In the genomic region with DNA sequence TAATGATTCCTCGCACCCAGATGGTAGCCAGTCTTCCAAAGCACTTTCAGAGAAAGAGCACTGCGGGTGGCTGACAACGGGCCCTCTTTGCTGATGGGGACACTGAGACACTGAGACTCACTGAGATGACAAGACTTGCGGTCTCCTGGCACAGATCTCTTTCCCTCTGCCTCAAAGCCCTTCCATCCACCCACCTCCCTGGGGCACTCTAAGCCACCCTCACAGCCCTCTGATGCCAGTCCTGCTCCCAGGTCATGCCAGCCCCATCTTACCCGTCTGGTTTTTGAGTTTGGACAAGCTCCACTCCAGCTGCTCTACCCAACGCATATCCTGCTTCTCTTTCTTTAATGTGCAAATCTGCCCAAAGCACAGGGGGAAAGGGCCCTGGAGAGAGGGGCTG, we compare ENCODE assay signal across 14 cellular contexts. TPM values are rescaled to one million over a fixed set of nuclear protein-coding genes. Genes with fewer than 3 reads are reported as not detected.
DNase-seq lines count a peak whose midpoint lies in the region; TF ChIP-seq lines count a peak whose summit lies in the region.
"Not testable (repeated sequence)": the region's sequence is repeated elsewhere in the genome, so short reads cannot be mapped to it uniquely, and the experiment has no call there.
"Had no signal": no experiment of that assay in that cellular context is flagged by ENCODE, and none has a peak within 500 bp of the region (broad histone marks: within the 10 kb centered on the region; RNA-seq: fewer than 3 reads in every experiment).

No MANE protein-coding gene starts in this region.

- not testable (repeated sequence) for H3K27me3 ChIP-seq in right atrium auricular region

- H3K9me3 ChIP-seq in right atrium auricular region: not testable (repeated sequence)

- DNase-seq in CD14-positive monocyte (ENCODE audit: low spot score) (peak; percentile 26), dermis blood vessel endothelial cell (peak; percentile 2), right atrium auricular region (ENCODE audit: low spot score) (peak; percentile 23), medulla oblongata (ENCODE audit: extremely low spot score) (peak; percentile 1), pons (ENCODE audit: low spot score) (peak; percentile 0), type B pancreatic cell (ENCODE audit: extremely low spot score, unreplicated experiment) (peak; percentile 48)
- DNase-seq in activated CD4-positive, alpha-beta T cell treated with anti-CD3 and anti-CD28 coated beads, Interleukin-2, amount 10 ng/mL, durations not matched to agents 24 days and 14 days: peak; percentile 53
- peak; percentile 3 for DNase-seq in activated naive CD4-positive, alpha-beta T cell treated with anti-CD3 and anti-CD28 coated beads, Interleukin-2, amount 50 U/mL, for 16 hours

- H3K4me3 Mint-ChIP-seq in CD14-positive monocyte; activated CD4-positive, alpha-beta T cell treated with anti-CD3 and anti-CD28 coated beads, Interleukin-2, amount 10 ng/mL, durations not matched to agents 24 days and 14 days; type B pancreatic cell: not testable (repeated sequence)

- TF ChIP-seq CTCF in CD14-positive monocyte (IDR thresholded peaks at IDR 0.05); right atrium auricular region (IDR thresholded peaks at IDR 0.05); type B pancreatic cell (conservative IDR thresholded peaks at IDR 0.05): not testable (repeated sequence)

- intact Hi-C loops in CD14-positive monocyte (cut with micrococcal nuclease); activated CD4-positive, alpha-beta T cell treated with anti-CD3 and anti-CD28 coated beads, Interleukin-2, amount 10 ng/mL, durations not matched to agents 24 days and 14 days (cut with micrococcal nuclease): not testable (repeated sequence)

- not testable (repeated sequence) for H3K27me3 Mint-ChIP-seq in CD14-positive monocyte (ENCODE audit: low read depth in 3 of 3); activated CD4-positive, alpha-beta T cell treated with anti-CD3 and anti-CD28 coated beads, Interleukin-2, amount 10 ng/mL, durations not matched to agents 24 days and 14 days; type B pancreatic cell

- H3K4me3 ChIP-seq in right atrium auricular region: not testable (repeated sequence)

- H3K27ac ChIP-seq in right atrium auricular region: not testable (repeated sequence)

- not testable (repeated sequence) for H3K9me3 Mint-ChIP-seq in CD14-positive monocyte; activated CD4-positive, alpha-beta T cell treated with anti-CD3 and anti-CD28 coated beads, Interleukin-2, amount 10 ng/mL, durations not matched to agents 24 days and 14 days; type B pancreatic cell

- H3K27ac Mint-ChIP-seq in CD14-positive monocyte; activated CD4-positive, alpha-beta T cell treated with anti-CD3 and anti-CD28 coated beads, Interleukin-2, amount 10 ng/mL, durations not matched to agents 24 days and 14 days; type B pancreatic cell: not testable (repeated sequence)

- not testable (repeated sequence) for H3K36me3 ChIP-seq in right atrium auricular region

- H3K4me1 Mint-ChIP-seq in CD14-positive monocyte; activated CD4-positive, alpha-beta T cell treated with anti-CD3 and anti-CD28 coated beads, Interleukin-2, amount 10 ng/mL, durations not matched to agents 24 days and 14 days; type B pancreatic cell (ENCODE audit: unreplicated experiment): not testable (repeated sequence)

- H3K36me3 Mint-ChIP-seq in CD14-positive monocyte; activated CD4-positive, alpha-beta T cell treated with anti-CD3 and anti-CD28 coated beads, Interleukin-2, amount 10 ng/mL, durations not matched to agents 24 days and 14 days (ENCODE audit: low read depth); type B pancreatic cell: not testable (repeated sequence)

- H3K4me1 ChIP-seq in right atrium auricular region: not testable (repeated sequence)

RNA-seq across cellular contexts. Expression of gene GOLGA8R, which starts 6.4 kb away (rescaled TPM):
- under 1 TPM in 1 of 2 donors, not detected in 1; 0.21 TPM for polyA plus RNA-seq in CD14-positive monocyte
- total RNA-seq in activated CD4-positive, alpha-beta T cell treated with anti-CD3 and anti-CD28 coated beads, Interleukin-2, amount 10 ng/mL, durations not matched to agents 24 days and 14 days: 1.3 and 1.5 TPM in 2 replicates
- total RNA-seq in dermis blood vessel endothelial cell (0.37 and 1.0 TPM in 2 replicates), right atrium auricular region (1 to 10 TPM; 2.3 to 2.6 TPM), type B pancreatic cell (ENCODE audit: low replicate concordance) (0.95 and 1.8 TPM in 2 replicates)
- total RNA-seq: G401, H7 had no signal
- polyA plus RNA-seq: CD8-positive, alpha-beta memory T cell had no signal

RNA-seq across cellular contexts. Expression of gene CHRFAM7A, which starts 14.3 kb away (rescaled TPM):
- 1 to 10 TPM; 2.7 to 2.9 TPM for polyA plus RNA-seq in CD14-positive monocyte
- total RNA-seq in activated CD4-positive, alpha-beta T cell treated with anti-CD3 and anti-CD28 coated beads, Interleukin-2, amount 10 ng/mL, durations not matched to agents 24 days and 14 days: not detected in 2 replicates
- total RNA-seq in dermis blood vessel endothelial cell: 0.51 and 1.5 TPM in 2 replicates
- total RNA-seq in right atrium auricular region: 1 to 10 TPM in 1 of 2 donors, under 1 TPM in 1; 0.43 to 1.2 TPM
- 0.55 and 3.8 TPM in 2 replicates for total RNA-seq in type B pancreatic cell (ENCODE audit: low replicate concordance)
- total RNA-seq: CD8-positive, alpha-beta memory T cell; G401; HFFc6; PC-9 had no signal
- polyA plus RNA-seq: CD8-positive, alpha-beta memory T cell; IgD-negative memory B cell had no signal

Comparison
In these comparisons a context has a peak if more than half of its experiments do, and no peak if none do; other contexts are left out.
1. DNase-seq: peak in every context shown above with its lines; median percentile 53 in activated CD4-positive, alpha-beta T cell treated with anti-CD3 and anti-CD28 coated beads, Interleukin-2, amount 10 ng/mL, durations not matched to agents 24 days and 14 days; 48 in type B pancreatic cell; 26 in CD14-positive monocyte; 23 in right atrium auricular region; 3 in activated naive CD4-positive, alpha-beta T cell treated with anti-CD3 and anti-CD28 coated beads, Interleukin-2, amount 50 U/mL, for 16 hours; 2 in dermis blood vessel endothelial cell; 1 in medulla oblongata; 0 in pons.